1 cellular context compared by ENCODE assay signal in the genomic region with DNA sequence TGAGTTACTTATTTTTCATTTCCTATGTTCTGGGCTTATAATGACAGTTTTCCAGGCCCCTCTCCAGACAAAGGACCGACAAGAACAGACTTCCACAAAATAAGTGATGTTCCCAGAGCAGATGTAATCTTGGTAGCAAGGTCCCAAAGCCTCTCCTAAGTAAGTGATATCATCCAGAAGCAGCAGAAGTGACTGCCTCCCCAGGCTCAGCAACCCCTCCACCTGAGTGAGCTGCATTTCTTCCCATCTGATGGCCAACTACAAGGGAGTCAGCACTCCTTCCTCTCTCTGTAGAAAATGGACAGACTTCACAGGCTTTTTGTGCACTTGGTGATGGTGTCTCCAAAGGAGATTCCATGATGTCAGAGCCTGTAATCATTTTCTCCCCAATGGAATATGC.
TF ChIP-seq lines count a peak whose summit lies in the region.

No MANE protein-coding gene starts in this region.

TF ChIP-seq in GM23338, 12 proteins besides CTCF, POLR2A, EP300 and RAD21 (continued from another document):
- TF ChIP-seq, protein P1, sequence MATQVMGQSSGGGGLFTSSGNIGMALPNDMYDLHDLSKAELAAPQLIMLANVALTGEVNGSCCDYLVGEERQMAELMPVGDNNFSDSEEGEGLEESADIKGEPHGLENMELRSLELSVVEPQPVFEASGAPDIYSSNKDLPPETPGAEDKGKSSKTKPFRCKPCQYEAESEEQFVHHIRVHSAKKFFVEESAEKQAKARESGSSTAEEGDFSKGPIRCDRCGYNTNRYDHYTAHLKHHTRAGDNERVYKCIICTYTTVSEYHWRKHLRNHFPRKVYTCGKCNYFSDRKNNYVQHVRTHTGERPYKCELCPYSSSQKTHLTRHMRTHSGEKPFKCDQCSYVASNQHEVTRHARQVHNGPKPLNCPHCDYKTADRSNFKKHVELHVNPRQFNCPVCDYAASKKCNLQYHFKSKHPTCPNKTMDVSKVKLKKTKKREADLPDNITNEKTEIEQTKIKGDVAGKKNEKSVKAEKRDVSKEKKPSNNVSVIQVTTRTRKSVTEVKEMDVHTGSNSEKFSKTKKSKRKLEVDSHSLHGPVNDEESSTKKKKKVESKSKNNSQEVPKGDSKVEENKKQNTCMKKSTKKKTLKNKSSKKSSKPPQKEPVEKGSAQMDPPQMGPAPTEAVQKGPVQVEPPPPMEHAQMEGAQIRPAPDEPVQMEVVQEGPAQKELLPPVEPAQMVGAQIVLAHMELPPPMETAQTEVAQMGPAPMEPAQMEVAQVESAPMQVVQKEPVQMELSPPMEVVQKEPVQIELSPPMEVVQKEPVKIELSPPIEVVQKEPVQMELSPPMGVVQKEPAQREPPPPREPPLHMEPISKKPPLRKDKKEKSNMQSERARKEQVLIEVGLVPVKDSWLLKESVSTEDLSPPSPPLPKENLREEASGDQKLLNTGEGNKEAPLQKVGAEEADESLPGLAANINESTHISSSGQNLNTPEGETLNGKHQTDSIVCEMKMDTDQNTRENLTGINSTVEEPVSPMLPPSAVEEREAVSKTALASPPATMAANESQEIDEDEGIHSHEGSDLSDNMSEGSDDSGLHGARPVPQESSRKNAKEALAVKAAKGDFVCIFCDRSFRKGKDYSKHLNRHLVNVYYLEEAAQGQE (IDR thresholded peaks at IDR 0.05; ENCODE audit: unreplicated experiment) = no peak
- TF ChIP-seq, protein P2, sequence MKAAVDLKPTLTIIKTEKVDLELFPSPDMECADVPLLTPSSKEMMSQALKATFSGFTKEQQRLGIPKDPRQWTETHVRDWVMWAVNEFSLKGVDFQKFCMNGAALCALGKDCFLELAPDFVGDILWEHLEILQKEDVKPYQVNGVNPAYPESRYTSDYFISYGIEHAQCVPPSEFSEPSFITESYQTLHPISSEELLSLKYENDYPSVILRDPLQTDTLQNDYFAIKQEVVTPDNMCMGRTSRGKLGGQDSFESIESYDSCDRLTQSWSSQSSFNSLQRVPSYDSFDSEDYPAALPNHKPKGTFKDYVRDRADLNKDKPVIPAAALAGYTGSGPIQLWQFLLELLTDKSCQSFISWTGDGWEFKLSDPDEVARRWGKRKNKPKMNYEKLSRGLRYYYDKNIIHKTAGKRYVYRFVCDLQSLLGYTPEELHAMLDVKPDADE (IDR thresholded peaks at IDR 0.05) = no peak
- TF ChIP-seq, protein P3, sequence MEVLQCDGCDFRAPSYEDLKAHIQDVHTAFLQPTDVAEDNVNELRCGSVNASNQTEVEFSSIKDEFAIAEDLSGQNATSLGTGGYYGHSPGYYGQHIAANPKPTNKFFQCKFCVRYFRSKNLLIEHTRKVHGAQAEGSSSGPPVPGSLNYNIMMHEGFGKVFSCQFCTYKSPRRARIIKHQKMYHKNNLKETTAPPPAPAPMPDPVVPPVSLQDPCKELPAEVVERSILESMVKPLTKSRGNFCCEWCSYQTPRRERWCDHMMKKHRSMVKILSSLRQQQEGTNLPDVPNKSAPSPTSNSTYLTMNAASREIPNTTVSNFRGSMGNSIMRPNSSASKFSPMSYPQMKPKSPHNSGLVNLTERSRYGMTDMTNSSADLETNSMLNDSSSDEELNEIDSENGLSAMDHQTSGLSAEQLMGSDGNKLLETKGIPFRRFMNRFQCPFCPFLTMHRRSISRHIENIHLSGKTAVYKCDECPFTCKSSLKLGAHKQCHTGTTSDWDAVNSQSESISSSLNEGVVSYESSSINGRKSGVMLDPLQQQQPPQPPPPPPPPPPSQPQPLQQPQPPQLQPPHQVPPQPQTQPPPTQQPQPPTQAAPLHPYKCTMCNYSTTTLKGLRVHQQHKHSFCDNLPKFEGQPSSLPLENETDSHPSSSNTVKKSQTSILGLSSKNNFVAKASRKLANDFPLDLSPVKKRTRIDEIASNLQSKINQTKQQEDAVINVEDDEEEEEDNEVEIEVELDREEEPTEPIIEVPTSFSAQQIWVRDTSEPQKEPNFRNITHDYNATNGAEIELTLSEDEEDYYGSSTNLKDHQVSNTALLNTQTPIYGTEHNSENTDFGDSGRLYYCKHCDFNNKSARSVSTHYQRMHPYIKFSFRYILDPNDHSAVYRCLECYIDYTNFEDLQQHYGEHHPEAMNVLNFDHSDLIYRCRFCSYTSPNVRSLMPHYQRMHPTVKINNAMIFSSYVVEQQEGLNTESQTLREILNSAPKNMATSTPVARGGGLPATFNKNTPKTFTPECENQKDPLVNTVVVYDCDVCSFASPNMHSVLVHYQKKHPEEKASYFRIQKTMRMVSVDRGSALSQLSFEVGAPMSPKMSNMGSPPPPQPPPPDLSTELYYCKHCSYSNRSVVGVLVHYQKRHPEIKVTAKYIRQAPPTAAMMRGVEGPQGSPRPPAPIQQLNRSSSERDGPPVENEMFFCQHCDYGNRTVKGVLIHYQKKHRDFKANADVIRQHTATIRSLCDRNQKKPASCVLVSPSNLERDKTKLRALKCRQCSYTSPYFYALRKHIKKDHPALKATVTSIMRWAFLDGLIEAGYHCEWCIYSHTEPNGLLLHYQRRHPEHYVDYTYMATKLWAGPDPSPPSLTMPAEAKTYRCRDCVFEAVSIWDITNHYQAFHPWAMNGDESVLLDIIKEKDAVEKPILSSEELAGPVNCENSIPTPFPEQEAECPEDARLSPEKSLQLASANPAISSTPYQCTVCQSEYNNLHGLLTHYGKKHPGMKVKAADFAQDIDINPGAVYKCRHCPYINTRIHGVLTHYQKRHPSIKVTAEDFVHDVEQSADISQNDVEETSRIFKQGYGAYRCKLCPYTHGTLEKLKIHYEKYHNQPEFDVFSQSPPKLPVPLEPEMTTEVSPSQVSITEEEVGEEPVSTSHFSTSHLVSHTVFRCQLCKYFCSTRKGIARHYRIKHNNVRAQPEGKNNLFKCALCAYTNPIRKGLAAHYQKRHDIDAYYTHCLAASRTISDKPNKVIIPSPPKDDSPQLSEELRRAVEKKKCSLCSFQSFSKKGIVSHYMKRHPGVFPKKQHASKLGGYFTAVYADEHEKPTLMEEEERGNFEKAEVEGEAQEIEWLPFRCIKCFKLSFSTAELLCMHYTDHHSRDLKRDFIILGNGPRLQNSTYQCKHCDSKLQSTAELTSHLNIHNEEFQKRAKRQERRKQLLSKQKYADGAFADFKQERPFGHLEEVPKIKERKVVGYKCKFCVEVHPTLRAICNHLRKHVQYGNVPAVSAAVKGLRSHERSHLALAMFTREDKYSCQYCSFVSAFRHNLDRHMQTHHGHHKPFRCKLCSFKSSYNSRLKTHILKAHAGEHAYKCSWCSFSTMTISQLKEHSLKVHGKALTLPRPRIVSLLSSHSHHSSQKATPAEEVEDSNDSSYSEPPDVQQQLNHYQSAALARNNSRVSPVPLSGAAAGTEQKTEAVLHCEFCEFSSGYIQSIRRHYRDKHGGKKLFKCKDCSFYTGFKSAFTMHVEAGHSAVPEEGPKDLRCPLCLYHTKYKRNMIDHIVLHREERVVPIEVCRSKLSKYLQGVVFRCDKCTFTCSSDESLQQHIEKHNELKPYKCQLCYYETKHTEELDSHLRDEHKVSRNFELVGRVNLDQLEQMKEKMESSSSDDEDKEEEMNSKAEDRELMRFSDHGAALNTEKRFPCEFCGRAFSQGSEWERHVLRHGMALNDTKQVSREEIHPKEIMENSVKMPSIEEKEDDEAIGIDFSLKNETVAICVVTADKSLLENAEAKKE (CRISPR knock-in tag; IDR thresholded peaks at IDR 0.05) = no peak
- TF ChIP-seq EZH2phosphoT487 (IDR thresholded peaks at IDR 0.05; ENCODE audit: unreplicated experiment) = no peak
